Comparison of ENCODE assay signal across 29 cellular contexts in the genomic region with DNA sequence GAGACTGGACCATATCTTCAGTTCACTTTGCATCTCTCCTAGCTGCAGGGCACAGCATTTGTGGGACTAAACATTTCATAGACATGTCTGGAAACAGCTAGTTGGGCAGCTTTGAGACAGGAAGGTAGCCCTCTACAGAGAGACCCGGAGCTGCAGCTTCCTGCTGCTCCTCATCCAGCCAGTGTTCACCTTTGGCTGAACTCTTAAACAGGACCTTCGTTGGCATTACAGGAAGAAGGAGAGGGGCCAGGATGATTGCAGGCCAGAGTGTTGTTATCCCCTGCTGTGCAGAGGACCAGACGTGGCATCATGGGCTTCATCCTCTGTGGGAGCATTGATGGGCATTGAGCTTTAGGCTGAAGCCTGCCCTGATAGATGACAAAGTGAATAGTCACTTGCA. TPM values are rescaled to one million over a fixed set of nuclear protein-coding genes. Genes with fewer than 3 reads are reported as not detected.
A peak's percentile ranks its signal among the peaks of the same experiment; 100 is the strongest.
DNase-seq lines count a peak whose midpoint lies in the region; ATAC-seq, FAIRE-seq and TF ChIP-seq lines count a peak whose summit lies in the region.
"Had no signal": no experiment of that assay in that cellular context is flagged by ENCODE, and none has a peak within 500 bp of the region (broad histone marks: within the 10 kb centered on the region; RNA-seq: fewer than 3 reads in every experiment).

No MANE protein-coding gene starts in this region.

- no peak for ATAC-seq in GM19397 (IDR thresholded peaks at IDR 0.05; ENCODE audit: unreplicated experiment)
- no peak for ATAC-seq in HG02840 (IDR thresholded peaks at IDR 0.05; ENCODE audit: low FRiP score, unreplicated experiment)
- ATAC-seq in HG02884 (IDR thresholded peaks at IDR 0.05; ENCODE audit: unreplicated experiment), result no peak
- ATAC-seq: effector memory CD8-positive, alpha-beta T cell; esophagus mucosa; foreskin keratinocyte had no signal

- H3K4me3 Mint-ChIP-seq in activated naive CD4-positive, alpha-beta T cell treated with anti-CD3 and anti-CD28 coated beads, Interleukin-2, amount 10 ng/mL, durations not matched to agents 7 days and 5 days, result no peak overlapping the region
- no peak overlapping the region for H3K4me3 Mint-ChIP-seq in nephron progenitor cell
- H3K4me3 Mint-ChIP-seq: CD8-positive, alpha-beta memory T cell; effector memory CD8-positive, alpha-beta T cell; stimulated activated naive CD8-positive, alpha-beta T cell treated with anti-CD3 and anti-CD28 coated beads, Interleukin-15, Interleukin-2, amounts not matched to agents 100 ng/mL and 50 ng/mL, for 24 hours had no signal

- TF ChIP-seq CTCF in endothelial cell of umbilical vein (IDR thresholded peaks at IDR 0.05; ENCODE audit: extremely low read depth in 1 of 2, insufficient read depth in 1 of 2, low read depth in 1 of 2, low read length in 2 of 2) (no peak), nephron progenitor cell (IDR thresholded peaks at IDR 0.05) (no peak)

- no peaks in the 10 kb centered on the region for H3K27me3 ChIP-seq in endothelial cell of umbilical vein (ENCODE audit: control insufficient read depth in 2 of 2, insufficient read depth in 2 of 2, low read length in 2 of 2)
- H3K27me3 ChIP-seq: breast epithelium, colonic mucosa, foreskin keratinocyte, heart right ventricle, sigmoid colon had no signal

- no peaks in the 10 kb centered on the region for H3K9me1 ChIP-seq in endothelial cell of umbilical vein (replicated peaks; ENCODE audit: control insufficient read depth, extremely low read depth, insufficient read depth, low read length)

- TF ChIP-seq POLR2A in endothelial cell of umbilical vein (IDR thresholded peaks at IDR 0.05; ENCODE audit: low read depth, low read length), result no peak

- no peak for DNase-seq in activated naive CD4-positive, alpha-beta T cell treated with anti-CD3 and anti-CD28 coated beads, Interleukin-2, amount 10 ng/mL, durations not matched to agents 7 days and 5 days
- no peak for DNase-seq in activated naive CD4-positive, alpha-beta T cell (lab: John Stamatoyannopoulos, UW)
- DNase-seq in SK-N-DZ (ENCODE audit: low spot score), result peak; percentile 36
- DNase-seq in endothelial cell of umbilical vein (ENCODE audit: low read depth, low spot score), result peak; percentile 40
- no peak for DNase-seq in nephron progenitor cell
- DNase-seq: 8988T; activated CD4-positive, alpha-beta T cell treated with anti-CD3 and anti-CD28 coated beads for 48 hours; activated CD8-positive, alpha-beta memory T cell treated with anti-CD3 and anti-CD28 coated beads for 24 hours; activated gamma-delta T cell treated with Interleukin-2 at 50 U/mL for 16 hours; activated T-cell treated with anti-CD3 and anti-CD28 coated beads, Interleukin-2, amount 50 U/mL, for 1 hour; amniotic stem cell; CD8-positive, alpha-beta memory T cell; colonic mucosa; DMS153; effector memory CD8-positive, alpha-beta T cell; foreskin keratinocyte; heart right ventricle; NCI-H1105; NCI-H1930; sigmoid colon had no signal

- H3K79me2 ChIP-seq in endothelial cell of umbilical vein (ENCODE audit: control insufficient read depth, insufficient read depth, low read length), result no peaks in the 10 kb centered on the region

- no peak overlapping the region for H3K4me3 ChIP-seq in endothelial cell of umbilical vein (replicated peaks in 1 of 3; ENCODE audit: insufficient read depth in 1 of 3, low read depth in 1 of 3, low read length in 3 of 3)
- H3K4me3 ChIP-seq: breast epithelium, colonic mucosa, heart right ventricle, prostate gland, sigmoid colon had no signal

- CTCF ChIA-PET in activated naive CD4-positive, alpha-beta T cell treated with anti-CD3 and anti-CD28 coated beads, Interleukin-2, amount 10 ng/mL, durations not matched to agents 7 days and 5 days (lab: Charles Lee), result interaction anchor here (1.8 kb wide), 1 partner anchor 158 kb away, joined by 4 read pairs; no protein-coding TSS in a partner anchor
- CTCF ChIA-PET in endothelial cell of umbilical vein (lab: Charles Lee), result interaction anchor here (0.8 to 3.4 kb wide), 7 partner anchors 9 to 158 kb away, joined by 3 to 21 read pairs (median 3); no protein-coding TSS in a partner anchor

- H3K9me3 Mint-ChIP-seq in activated naive CD4-positive, alpha-beta T cell treated with anti-CD3 and anti-CD28 coated beads, Interleukin-2, amount 10 ng/mL, durations not matched to agents 7 days and 5 days, result no peaks in the 10 kb centered on the region
- no peaks in the 10 kb centered on the region for H3K9me3 Mint-ChIP-seq in nephron progenitor cell
- H3K9me3 Mint-ChIP-seq: CD8-positive, alpha-beta memory T cell; effector memory CD8-positive, alpha-beta T cell; stimulated activated naive CD8-positive, alpha-beta T cell treated with anti-CD3 and anti-CD28 coated beads, Interleukin-15, Interleukin-2, amounts not matched to agents 100 ng/mL and 50 ng/mL, for 24 hours had no signal

- H3K4me1 ChIP-seq in endothelial cell of umbilical vein (ENCODE audit: control insufficient read depth, extremely low read depth, insufficient read depth, low read length), result peaks cover 8% of the 10 kb centered on the region
- H3K4me1 ChIP-seq: breast epithelium, colonic mucosa, prostate gland had no signal

- dilution Hi-C loops in endothelial cell of umbilical vein (cut with MboI; ENCODE audit: extremely low pct_ligation_motif_present, low sequenced_read_pairs), result no loop called here

- FAIRE-seq in endothelial cell of umbilical vein (lab: Jason Lieb, UNC), result peak; percentile 63
- FAIRE-seq: H1 had no signal

- peaks cover 0 to 2% of the 10 kb centered on the region in 2 experiments for H3K36me3 ChIP-seq in endothelial cell of umbilical vein (ENCODE audit: control insufficient read depth in 2 of 2, extremely low read depth in 1 of 2, insufficient read depth in 2 of 2, low read length in 2 of 2)
- H3K36me3 ChIP-seq: breast epithelium, colonic mucosa, prostate gland, sigmoid colon had no signal

- intact Hi-C loops in endothelial cell of umbilical vein (cut with micrococcal nuclease), result no loop called here

- peak overlapping the region; percentile 62 for H3K27ac Mint-ChIP-seq in activated naive CD4-positive, alpha-beta T cell treated with anti-CD3 and anti-CD28 coated beads, Interleukin-2, amount 10 ng/mL, durations not matched to agents 7 days and 5 days
- H3K27ac Mint-ChIP-seq in nephron progenitor cell, result peak overlapping the region; percentile 47
- H3K27ac Mint-ChIP-seq: stimulated activated naive CD8-positive, alpha-beta T cell treated with anti-CD3 and anti-CD28 coated beads, Interleukin-15, Interleukin-2, amounts not matched to agents 100 ng/mL and 50 ng/mL, for 24 hours had no signal

- no peaks in the 10 kb centered on the region for H3K9me3 ChIP-seq in endothelial cell of umbilical vein (replicated peaks; ENCODE audit: control insufficient read depth, insufficient read depth, low read length)
- H3K9me3 ChIP-seq: breast epithelium, colonic mucosa, heart right ventricle, prostate gland, sigmoid colon had no signal

- peak overlapping the region; percentile 23 for H3K4me2 ChIP-seq in endothelial cell of umbilical vein (ENCODE audit: insufficient read depth, low read length)

- POLR2A ChIA-PET in endothelial cell of umbilical vein (lab: Charles Lee), result interaction anchor here (0.6 to 0.9 kb wide), 2 partner anchors 93 to 156 kb away, joined by 3 to 4 read pairs; no protein-coding TSS in a partner anchor

- H3K4me1 Mint-ChIP-seq in activated naive CD4-positive, alpha-beta T cell treated with anti-CD3 and anti-CD28 coated beads, Interleukin-2, amount 10 ng/mL, durations not matched to agents 7 days and 5 days, result peaks cover 6% of the 10 kb centered on the region
- peaks cover 15% of the 10 kb centered on the region for H3K4me1 Mint-ChIP-seq in nephron progenitor cell

- no peaks in the 10 kb centered on the region for H4K20me1 ChIP-seq in endothelial cell of umbilical vein (replicated peaks; ENCODE audit: control insufficient read depth, extremely low read depth, insufficient read depth, low read length)

- H3K36me3 Mint-ChIP-seq in activated naive CD4-positive, alpha-beta T cell treated with anti-CD3 and anti-CD28 coated beads, Interleukin-2, amount 10 ng/mL, durations not matched to agents 7 days and 5 days, result peaks cover 38% of the 10 kb centered on the region
- H3K36me3 Mint-ChIP-seq in nephron progenitor cell (ENCODE audit: low read depth), result peaks cover 9% of the 10 kb centered on the region

- no peak overlapping the region for H2AFZ ChIP-seq in endothelial cell of umbilical vein (ENCODE audit: low read depth, low read length)

- no TSS peak for BruUV-seq in endothelial cell of umbilical vein (replicated peaks; lab: Mats Ljungman, UMichigan)

- no peak overlapping the region for H3K27ac ChIP-seq in endothelial cell of umbilical vein (ENCODE audit: insufficient read depth, low read depth, low read length)
- H3K27ac ChIP-seq: breast epithelium, colonic mucosa, foreskin keratinocyte, heart right ventricle, prostate gland, sigmoid colon, VCaP had no signal

- H3K27me3 Mint-ChIP-seq in activated naive CD4-positive, alpha-beta T cell treated with anti-CD3 and anti-CD28 coated beads, Interleukin-2, amount 10 ng/mL, durations not matched to agents 7 days and 5 days, result no peaks in the 10 kb centered on the region
- H3K27me3 Mint-ChIP-seq in nephron progenitor cell (ENCODE audit: low read depth, poor library complexity), result no peaks in the 10 kb centered on the region
- H3K27me3 Mint-ChIP-seq: CD8-positive, alpha-beta memory T cell; effector memory CD8-positive, alpha-beta T cell; stimulated activated naive CD8-positive, alpha-beta T cell treated with anti-CD3 and anti-CD28 coated beads, Interleukin-15, Interleukin-2, amounts not matched to agents 100 ng/mL and 50 ng/mL, for 24 hours had no signal

- H3K9ac ChIP-seq in endothelial cell of umbilical vein (replicated peaks; ENCODE audit: extremely low read depth, insufficient read depth, low read length), result no peak overlapping the region

TF ChIP-seq in endothelial cell of umbilical vein, 7 proteins besides CTCF, POLR2A, EP300 and RAD21 (continues in another document):
- TF ChIP-seq GATA2 (IDR thresholded peaks at IDR 0.05; ENCODE audit: insufficient read depth, insufficient read length, low read depth, low read length) (no peak), FOS (IDR thresholded peaks at IDR 0.05; ENCODE audit: borderline replicate concordance, insufficient read depth, low read length) (no peak), POLR2AphosphoS5 (IDR thresholded peaks at IDR 0.05; ENCODE audit: insufficient read depth, low read depth, low read length) (no peak), MYC (IDR thresholded peaks at IDR 0.05; ENCODE audit: low read depth, low read length) (no peak)

RNA-seq across cellular contexts. Expression of gene GNS, which starts 52.8 kb away (rescaled TPM):
- polyA plus RNA-seq in SK-N-DZ (2014; cell fraction: cytosol; rRNA removed), result 30.1 and 37.4 TPM in 2 replicates
- polyA plus RNA-seq in SK-N-DZ (2014; cell fraction: nucleus; rRNA removed), result 11.5 and 14.5 TPM in 2 replicates
- 129 and 142 TPM in 2 replicates for total RNA-seq in endothelial cell of umbilical vein
- polyA plus RNA-seq in endothelial cell of umbilical vein, result 92.8 and 107 TPM in 2 replicates
- 79.2 and 81.1 TPM in 2 replicates for polyA plus RNA-seq in endothelial cell of umbilical vein (2011; cell fraction: cytosol; rRNA removed)
- 56.6 and 67.1 TPM in 2 replicates for polyA plus RNA-seq in endothelial cell of umbilical vein (2011; cell fraction: nucleus; rRNA removed)
- 131 and 155 TPM in 2 replicates for polyA plus RNA-seq in endothelial cell of umbilical vein (2012)
- polyA minus RNA-seq in endothelial cell of umbilical vein, result 380 and 387 TPM in 2 replicates
- 71.4 TPM for polyA minus RNA-seq in endothelial cell of umbilical vein (2011; cell fraction: cytosol; rRNA and poly(A)+ RNA removed)
- polyA minus RNA-seq in endothelial cell of umbilical vein (2011; cell fraction: nucleus; rRNA and poly(A)+ RNA removed), result 61.7 and 108 TPM in 2 replicates

Comparison
In these comparisons a context has a peak if more than half of its experiments do, and no peak if none do; other contexts are left out.
1. DNase-seq: peak in SK-N-DZ (single experiment) and endothelial cell of umbilical vein (single experiment); none in activated naive CD4-positive, alpha-beta T cell treated with anti-CD3 and anti-CD28 coated beads, Interleukin-2, amount 10 ng/mL, durations not matched to agents 7 days and 5 days (single experiment), activated naive CD4-positive, alpha-beta T cell (0 of 4) and nephron progenitor cell (single experiment).